In the genomic region with DNA sequence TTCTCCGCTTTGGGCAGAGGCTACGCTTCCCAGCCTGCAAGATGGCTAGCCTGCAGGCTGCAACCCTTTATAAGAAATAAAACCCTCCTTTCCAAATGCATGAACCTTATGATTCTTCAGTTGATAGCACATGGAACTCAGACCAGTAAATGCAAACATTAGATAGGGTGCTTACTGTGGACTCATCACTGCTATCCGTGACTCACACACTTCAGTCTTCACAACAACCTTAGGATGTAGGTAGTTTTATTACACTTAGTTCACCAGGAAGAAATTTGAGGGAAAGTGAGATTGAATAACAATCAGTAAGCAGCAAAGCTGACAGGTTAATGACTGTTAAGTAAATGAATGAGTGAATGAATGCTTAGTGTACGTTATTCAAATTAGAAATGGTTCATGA, we compare ENCODE assay signal across 26 cellular contexts. TPM values are rescaled to one million over a fixed set of nuclear protein-coding genes. Genes with fewer than 3 reads are reported as not detected.
DNase-seq lines count a peak whose midpoint lies in the region; ATAC-seq and TF ChIP-seq lines count a peak whose summit lies in the region.
"Had no signal": no experiment of that assay in that cellular context is flagged by ENCODE, and none has a peak within 500 bp of the region (broad histone marks: within the 10 kb centered on the region; RNA-seq: fewer than 3 reads in every experiment).

No MANE protein-coding gene starts in this region.

- H3K4me1 ChIP-seq in CD4-positive, alpha-beta memory T cell (ENCODE audit: insufficient read depth, low read length) = peaks cover 6% of the 10 kb centered on the region
- H3K4me1 ChIP-seq: upper lobe of left lung had no signal

- H3K4me3 Mint-ChIP-seq in HFFc6 = no peak overlapping the region
- H3K4me3 Mint-ChIP-seq in activated T-helper 1 cell treated with anti-CD3 and anti-CD28 coated beads, Interleukin-12 subunit alpha, Interleukin-12 subunit beta, Interleukin-2, Interleukin-4 antibody, amounts not matched to agents 30 ng/mL and 10 ng/mL and 1 ng/mL, durations not matched to agents 14 hours and 24 hours and 36 hours = no peak overlapping the region
- no peak overlapping the region for H3K4me3 Mint-ChIP-seq in CD4-positive, alpha-beta memory T cell
- H3K4me3 Mint-ChIP-seq: activated CD4-positive, alpha-beta T cell treated with anti-CD3 and anti-CD28 coated beads, Interleukin-2, amount 10 ng/mL, durations not matched to agents 7 days and 5 days; activated naive CD4-positive, alpha-beta T cell treated with anti-CD3 and anti-CD28 coated beads for 36 hours; activated T-cell treated with anti-CD3 and anti-CD28 coated beads, Interleukin-2, amount 50 U/mL, for 72 hours; B cell; effector memory CD8-positive, alpha-beta T cell; stimulated activated effector memory CD8-positive, alpha-beta T cell treated with anti-CD3 and anti-CD28 coated beads, Interleukin-12 subunit alpha, Interleukin-12 subunit beta, amount 100 ng/mL, for 72 hours; T-helper 2 cell treated with Interferon-gamma antibody and Interleukin-4, amounts not matched to agents 5 μg/mL and 100 μg/mL, for 36 hours had no signal

- no peak overlapping the region for H3K27ac ChIP-seq in CD4-positive, alpha-beta memory T cell (ENCODE audit: low read depth, low read length)
- H3K27ac ChIP-seq: coronary artery, neutrophil, skin epidermis, upper lobe of left lung had no signal

- intact Hi-C loops in activated T-helper 1 cell treated with anti-CD3 and anti-CD28 coated beads, Interleukin-12 subunit alpha, Interleukin-12 subunit beta, Interleukin-2, Interleukin-4 antibody, amounts not matched to agents 30 ng/mL and 10 ng/mL and 1 ng/mL, durations not matched to agents 14 hours and 24 hours and 36 hours (cut with micrococcal nuclease) = no loop called here
- intact Hi-C loops in CD4-positive, alpha-beta memory T cell (cut with micrococcal nuclease) = no loop called here

- H3K36me3 Mint-ChIP-seq in HFFc6 (ENCODE audit: low read depth) = no peaks in the 10 kb centered on the region
- peaks cover 21% of the 10 kb centered on the region for H3K36me3 Mint-ChIP-seq in activated T-helper 1 cell treated with anti-CD3 and anti-CD28 coated beads, Interleukin-12 subunit alpha, Interleukin-12 subunit beta, Interleukin-2, Interleukin-4 antibody, amounts not matched to agents 30 ng/mL and 10 ng/mL and 1 ng/mL, durations not matched to agents 14 hours and 24 hours and 36 hours (ENCODE audit: low read depth)
- H3K36me3 Mint-ChIP-seq in CD4-positive, alpha-beta memory T cell = peaks cover 0 to 13% of the 10 kb centered on the region in 2 donors
- H3K36me3 Mint-ChIP-seq: stimulated activated effector memory CD8-positive, alpha-beta T cell treated with anti-CD3 and anti-CD28 coated beads, Interleukin-12 subunit alpha, Interleukin-12 subunit beta, amount 100 ng/mL, for 72 hours had no signal

- DNase-seq in A172 (ENCODE audit: low spot score) (peak; percentile 30), HFFc6 (peak; percentile 29), kidney epithelial cell (ENCODE audit: low read depth) (peak; percentile 61), RPMI8226 (no peak)
- no peak for DNase-seq in activated T-helper 1 cell treated with anti-CD3 and anti-CD28 coated beads, Interleukin-12 subunit alpha, Interleukin-12 subunit beta, Interleukin-2, Interleukin-4 antibody, amounts not matched to agents 30 ng/mL and 10 ng/mL and 1 ng/mL, durations not matched to agents 14 hours and 24 hours and 36 hours (ENCODE audit: low spot score)
- DNase-seq in CD4-positive, alpha-beta memory T cell = no peak
- DNase-seq: activated CD4-positive, alpha-beta T cell treated with anti-CD3 and anti-CD28 coated beads, Interleukin-2, amount 10 ng/mL, durations not matched to agents 7 days and 5 days; activated naive CD4-positive, alpha-beta T cell treated with anti-CD3 and anti-CD28 coated beads for 36 hours; activated T-cell treated with anti-CD3 and anti-CD28 coated beads, Interleukin-2, amount 50 U/mL, for 72 hours; amniotic stem cell; effector memory CD8-positive, alpha-beta T cell; islet precursor cell; MV-4-11; NCI-H1694; NCI-H2171; stimulated activated CD4-positive, alpha-beta T cell treated with anti-CD3 and anti-CD28 coated beads, Interleukin-2, amount 100 ng/mL, for 48 hours; substantia nigra; upper lobe of left lung had no signal

- no peaks in the 10 kb centered on the region for H3K36me3 ChIP-seq in kidney epithelial cell (ENCODE audit: control insufficient read depth, insufficient read depth, low read length)
- no peaks in the 10 kb centered on the region for H3K36me3 ChIP-seq in CD4-positive, alpha-beta memory T cell (ENCODE audit: insufficient read depth, low read length)
- H3K36me3 ChIP-seq: neutrophil, upper lobe of left lung had no signal

- H3K9me3 ChIP-seq in CD4-positive, alpha-beta memory T cell (ENCODE audit: control insufficient read depth in 1 of 2, low read length in 2 of 2) = no peaks in the 10 kb centered on the region
- H3K9me3 ChIP-seq: neutrophil, upper lobe of left lung had no signal

- no peak overlapping the region for H3K27ac Mint-ChIP-seq in HFFc6
- peak overlapping the region; percentile 5 for H3K27ac Mint-ChIP-seq in activated T-helper 1 cell treated with anti-CD3 and anti-CD28 coated beads, Interleukin-12 subunit alpha, Interleukin-12 subunit beta, Interleukin-2, Interleukin-4 antibody, amounts not matched to agents 30 ng/mL and 10 ng/mL and 1 ng/mL, durations not matched to agents 14 hours and 24 hours and 36 hours
- H3K27ac Mint-ChIP-seq in CD4-positive, alpha-beta memory T cell = no peak overlapping the region
- H3K27ac Mint-ChIP-seq: activated CD4-positive, alpha-beta T cell treated with anti-CD3 and anti-CD28 coated beads, Interleukin-2, amount 10 ng/mL, durations not matched to agents 7 days and 5 days; activated naive CD4-positive, alpha-beta T cell treated with anti-CD3 and anti-CD28 coated beads for 36 hours; activated T-cell treated with anti-CD3 and anti-CD28 coated beads, Interleukin-2, amount 50 U/mL, for 72 hours; B cell; effector memory CD8-positive, alpha-beta T cell; stimulated activated effector memory CD8-positive, alpha-beta T cell treated with anti-CD3 and anti-CD28 coated beads, Interleukin-12 subunit alpha, Interleukin-12 subunit beta, amount 100 ng/mL, for 72 hours; T-helper 2 cell treated with Interferon-gamma antibody and Interleukin-4, amounts not matched to agents 5 μg/mL and 100 μg/mL, for 36 hours had no signal

- H3K9me3 Mint-ChIP-seq in HFFc6 = no peaks in the 10 kb centered on the region
- H3K9me3 Mint-ChIP-seq in activated T-helper 1 cell treated with anti-CD3 and anti-CD28 coated beads, Interleukin-12 subunit alpha, Interleukin-12 subunit beta, Interleukin-2, Interleukin-4 antibody, amounts not matched to agents 30 ng/mL and 10 ng/mL and 1 ng/mL, durations not matched to agents 14 hours and 24 hours and 36 hours = no peaks in the 10 kb centered on the region
- H3K9me3 Mint-ChIP-seq in CD4-positive, alpha-beta memory T cell = peaks cover 0 to 2% (median 0%) of the 10 kb centered on the region in 8 donors
- H3K9me3 Mint-ChIP-seq: activated CD4-positive, alpha-beta T cell treated with anti-CD3 and anti-CD28 coated beads, Interleukin-2, amount 10 ng/mL, durations not matched to agents 7 days and 5 days; activated naive CD4-positive, alpha-beta T cell treated with anti-CD3 and anti-CD28 coated beads for 36 hours; activated T-cell treated with anti-CD3 and anti-CD28 coated beads, Interleukin-2, amount 50 U/mL, for 72 hours; effector memory CD8-positive, alpha-beta T cell; stimulated activated effector memory CD8-positive, alpha-beta T cell treated with anti-CD3 and anti-CD28 coated beads, Interleukin-12 subunit alpha, Interleukin-12 subunit beta, amount 100 ng/mL, for 72 hours; T-helper 2 cell treated with Interferon-gamma antibody and Interleukin-4, amounts not matched to agents 5 μg/mL and 100 μg/mL, for 36 hours had no signal

- ATAC-seq in GM18502 (IDR thresholded peaks at IDR 0.05; ENCODE audit: poor library complexity, unreplicated experiment) (no peak), GM21526 (IDR thresholded peaks at IDR 0.05; ENCODE audit: low FRiP score, unreplicated experiment) (no peak)
- ATAC-seq: activated T-cell treated with anti-CD3 and anti-CD28 coated beads, Interleukin-2, amount 50 U/mL, for 72 hours; effector memory CD8-positive, alpha-beta T cell; stimulated activated effector memory CD8-positive, alpha-beta T cell treated with anti-CD3 and anti-CD28 coated beads, Interleukin-12 subunit alpha, Interleukin-12 subunit beta, amount 100 ng/mL, for 72 hours had no signal

- POLR2A ChIA-PET in CD4-positive, alpha-beta memory T cell (lab: Charles Lee; ENCODE audit: partially characterized antibody) = no interaction called here

- peaks cover 2% of the 10 kb centered on the region; the same call in 1 of the 2 replicates for H3K27me3 Mint-ChIP-seq in HFFc6 (ENCODE audit: insufficient read depth)
- H3K27me3 Mint-ChIP-seq in activated T-helper 1 cell treated with anti-CD3 and anti-CD28 coated beads, Interleukin-12 subunit alpha, Interleukin-12 subunit beta, Interleukin-2, Interleukin-4 antibody, amounts not matched to agents 30 ng/mL and 10 ng/mL and 1 ng/mL, durations not matched to agents 14 hours and 24 hours and 36 hours (ENCODE audit: insufficient read depth) = no peaks in the 10 kb centered on the region
- no peaks in the 10 kb centered on the region for H3K27me3 Mint-ChIP-seq in CD4-positive, alpha-beta memory T cell
- H3K27me3 Mint-ChIP-seq: activated CD4-positive, alpha-beta T cell treated with anti-CD3 and anti-CD28 coated beads, Interleukin-2, amount 10 ng/mL, durations not matched to agents 7 days and 5 days; B cell; effector memory CD8-positive, alpha-beta T cell had no signal

- TF ChIP-seq CTCF in HFFc6 (IDR thresholded peaks at IDR 0.05) = no peak
- no peak for TF ChIP-seq CTCF in kidney epithelial cell (IDR thresholded peaks at IDR 0.05; ENCODE audit: insufficient read depth, low read length, poor library complexity, severe bottlenecking)

- H3K27me3 ChIP-seq in kidney epithelial cell (ENCODE audit: control insufficient read depth, insufficient read depth, low read length) = no peaks in the 10 kb centered on the region
- H3K27me3 ChIP-seq in CD4-positive, alpha-beta memory T cell (ENCODE audit: insufficient read depth, low read length) = no peaks in the 10 kb centered on the region
- H3K27me3 ChIP-seq: neutrophil, upper lobe of left lung had no signal

- peaks cover 53% of the 10 kb centered on the region for H3K4me1 Mint-ChIP-seq in HFFc6 (ENCODE audit: low read depth)
- peaks cover 35% of the 10 kb centered on the region for H3K4me1 Mint-ChIP-seq in activated T-helper 1 cell treated with anti-CD3 and anti-CD28 coated beads, Interleukin-12 subunit alpha, Interleukin-12 subunit beta, Interleukin-2, Interleukin-4 antibody, amounts not matched to agents 30 ng/mL and 10 ng/mL and 1 ng/mL, durations not matched to agents 14 hours and 24 hours and 36 hours (ENCODE audit: low read depth)
- peaks cover 0 to 11% (median 0%) of the 10 kb centered on the region in 4 donors for H3K4me1 Mint-ChIP-seq in CD4-positive, alpha-beta memory T cell
- H3K4me1 Mint-ChIP-seq: B cell had no signal

- CTCF ChIA-PET in CD4-positive, alpha-beta memory T cell (lab: Charles Lee; ENCODE audit: partially characterized antibody) = interaction anchor here (1.1 kb wide), 1 partner anchor 9 kb away, joined by 3 read pairs; no protein-coding TSS in a partner anchor

- H3K4me3 ChIP-seq in kidney epithelial cell (ENCODE audit: low read depth, low read length) = no peak overlapping the region
- H3K4me3 ChIP-seq in CD4-positive, alpha-beta memory T cell (ENCODE audit: low read length in 2 of 2) = no peak overlapping the region
- H3K4me3 ChIP-seq: coronary artery, skin epidermis, upper lobe of left lung had no signal

RNA-seq across cellular contexts. Expression of a gene that starts 14.8 kb away (rescaled TPM):
- total RNA-seq in A172 (2014; rRNA removed; shearing (Covaris generic)) = 0.69 and 0.77 TPM in 2 replicates
- not detected for total RNA-seq in HFFc6 (2021; fragmentation: NEBNext Ultra II Directional; extraction: Animal tissue kit (Norgen Biotek cat#: 25700))
- total RNA-seq in activated T-helper 1 cell treated with anti-CD3 and anti-CD28 coated beads, Interleukin-12 subunit alpha, Interleukin-12 subunit beta, Interleukin-2, Interleukin-4 antibody, amounts not matched to agents 30 ng/mL and 10 ng/mL and 1 ng/mL, durations not matched to agents 14 hours and 24 hours and 36 hours = 0.93 and 1.6 TPM in 2 replicates
- 0.46 and 9.3 TPM in 2 replicates for total RNA-seq in kidney epithelial cell
- total RNA-seq in CD4-positive, alpha-beta memory T cell = 1 to 10 TPM; 2.2 TPM
- polyA plus RNA-seq in CD4-positive, alpha-beta memory T cell = not detected

Comparison
In these comparisons a context has a peak if more than half of its experiments do, and no peak if none do; other contexts are left out.
1. DNase-seq: peak in A172 (single experiment), HFFc6 (single experiment) and kidney epithelial cell (single experiment); none in activated T-helper 1 cell treated with anti-CD3 and anti-CD28 coated beads, Interleukin-12 subunit alpha, Interleukin-12 subunit beta, Interleukin-2, Interleukin-4 antibody, amounts not matched to agents 30 ng/mL and 10 ng/mL and 1 ng/mL, durations not matched to agents 14 hours and 24 hours and 36 hours (single experiment), RPMI8226 (single experiment) and CD4-positive, alpha-beta memory T cell (0 of 5).